Comparison of ENCODE assay signal across 1 cellular context in genomic region chr11:100630898-100631297, GRCh38.
TF ChIP-seq lines count a peak whose summit lies in the region.

No MANE protein-coding gene starts in this region.

TF ChIP-seq in endothelial cell of umbilical vein, 7 proteins besides CTCF, POLR2A, EP300 and RAD21:
- TF ChIP-seq JUN (IDR thresholded peaks at IDR 0.05; ENCODE audit: borderline replicate concordance, insufficient read depth, insufficient read length, low read depth) = no peak
- no peak for TF ChIP-seq POLR2AphosphoS5 (IDR thresholded peaks at IDR 0.05; ENCODE audit: insufficient read depth, low read depth, low read length)
- TF ChIP-seq, protein P1, sequence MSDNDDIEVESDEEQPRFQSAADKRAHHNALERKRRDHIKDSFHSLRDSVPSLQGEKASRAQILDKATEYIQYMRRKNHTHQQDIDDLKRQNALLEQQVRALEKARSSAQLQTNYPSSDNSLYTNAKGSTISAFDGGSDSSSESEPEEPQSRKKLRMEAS (IDR thresholded peaks at IDR 0.05; ENCODE audit: insufficient read depth, insufficient read length) = no peak
- TF ChIP-seq MYC (IDR thresholded peaks at IDR 0.05; ENCODE audit: low read depth, low read length) = no peak
- TF ChIP-seq EZH2 (IDR thresholded peaks at IDR 0.05; ENCODE audit: borderline replicate concordance, low read depth, low read length, severe bottlenecking) = no peak
- TF ChIP-seq GATA2 (IDR thresholded peaks at IDR 0.05; ENCODE audit: insufficient read depth, insufficient read length, low read depth, low read length) = no peak
- no peak for TF ChIP-seq FOS (IDR thresholded peaks at IDR 0.05; ENCODE audit: borderline replicate concordance, insufficient read depth, low read length)
TF ChIP-seq in endothelial cell of umbilical vein: peak in this region for 0.
